In the genomic region with DNA sequence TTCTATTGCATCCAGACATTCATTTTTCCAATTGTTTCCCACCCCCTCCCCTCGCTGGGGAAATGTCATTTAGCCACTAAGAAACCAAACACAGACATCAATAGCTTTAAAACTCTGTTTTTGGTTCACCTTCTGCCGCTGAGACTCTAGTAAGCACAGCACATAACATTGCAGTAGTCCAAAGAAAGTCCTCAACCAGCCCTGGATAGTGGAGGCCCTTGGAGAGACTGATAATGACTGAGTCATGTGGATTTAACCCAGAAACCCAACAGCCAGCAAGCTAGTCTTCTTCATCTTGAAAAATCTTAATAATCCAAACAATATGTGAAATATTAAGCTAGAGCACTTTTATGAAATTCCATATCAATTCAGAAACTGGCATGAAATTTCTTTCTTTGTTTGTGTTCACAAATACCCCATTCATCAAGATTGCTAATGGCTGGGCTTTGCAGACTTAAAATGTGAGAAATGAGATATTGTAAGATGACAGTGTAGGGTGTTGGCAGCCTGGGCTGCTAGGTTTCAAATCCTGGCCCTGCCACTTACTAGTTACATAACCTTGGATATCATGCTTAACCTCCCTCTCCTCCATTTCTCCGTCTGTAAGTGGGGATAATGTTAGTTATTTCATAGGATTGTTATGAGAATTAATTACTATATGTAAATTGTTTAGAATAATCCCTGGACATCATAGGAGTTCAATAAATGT, we compare ENCODE assay signal across 20 cellular contexts. TPM values are rescaled to one million over a fixed set of nuclear protein-coding genes. Genes with fewer than 3 reads are reported as not detected.
DNase-seq lines count a peak whose midpoint lies in the region; ATAC-seq and TF ChIP-seq lines count a peak whose summit lies in the region.
"Had no signal": no experiment of that assay in that cellular context is flagged by ENCODE, and none has a peak within 500 bp of the region (broad histone marks: within the 10 kb centered on the region; RNA-seq: fewer than 3 reads in every experiment).

No MANE protein-coding gene starts in this region.

- H3K36me3 Mint-ChIP-seq in effector memory CD8-positive, alpha-beta T cell (ENCODE audit: insufficient read depth): no peaks in the 10 kb centered on the region
- H3K36me3 Mint-ChIP-seq: naive thymus-derived CD4-positive, alpha-beta T cell had no signal

- peak overlapping the region in 2 of 4 donors; percentile 6 to 39 for H3K27ac ChIP-seq in body of pancreas
- H3K27ac ChIP-seq in thoracic aorta: peak overlapping the region; percentile 55 to 63
- no peak overlapping the region for H3K27ac ChIP-seq in dorsolateral prefrontal cortex
- H3K27ac ChIP-seq: C4-2B had no signal

- no peaks in the 10 kb centered on the region for H3K9me3 Mint-ChIP-seq in effector memory CD8-positive, alpha-beta T cell

- H3K4me1 ChIP-seq in body of pancreas (no peaks in the 10 kb centered on the region), thoracic aorta (ENCODE audit: control insufficient read depth in 1 of 2, low read depth in 2 of 2) (peaks cover 37 to 72% of the 10 kb centered on the region in 2 donors)

- no peak for TF ChIP-seq POLR2A in body of pancreas (IDR thresholded peaks at IDR 0.05)

- 33 to 37% methylated on average over 3 of the region's 3 CpGs for WGBS in body of pancreas, 2 donors

- no peaks in the 10 kb centered on the region for H3K4me1 Mint-ChIP-seq in effector memory CD8-positive, alpha-beta T cell (ENCODE audit: low read depth in 2 of 2)
- H3K4me1 Mint-ChIP-seq: naive thymus-derived CD4-positive, alpha-beta T cell had no signal

- DNase-seq in body of pancreas (no peak), left ventricle myocardium superior (no peak), omental fat pad (ENCODE audit: low spot score) (no peak), thoracic aorta (ENCODE audit: low spot score) (no peak), NCI-H1436 treated with DMSO at 0.1 percent for 48 hours (lab: John Stamatoyannopoulos, UW) (no peak), AML-193 (lab: John Stamatoyannopoulos, UW) (no peak), dorsolateral prefrontal cortex (no peak)
- no peak for DNase-seq in effector memory CD8-positive, alpha-beta T cell
- DNase-seq: activated CD4-positive, alpha-beta T cell treated with anti-CD3 and anti-CD28 coated beads, Interleukin-2, amount 50 U/mL, for 4 hours; activated CD8-positive, alpha-beta memory T cell treated with anti-CD3 and anti-CD28 coated beads, Interleukin-2, amount 50 U/mL, for 48 hours; activated effector memory CD4-positive, alpha-beta T cell treated with Interleukin-2 at 50 U/mL for 16 hours; cortex of kidney; hippocampal formation; naive thymus-derived CD4-positive, alpha-beta T cell; NCI-H187; stimulated activated CD4-positive, alpha-beta T cell treated with anti-CD3 and anti-CD28 coated beads, Interleukin-4, amount 100 ng/mL, for 1 hour; stimulated activated naive CD4-positive, alpha-beta T cell had no signal

- H3K27me3 Mint-ChIP-seq in effector memory CD8-positive, alpha-beta T cell: peaks cover 29 to 31% of the 10 kb centered on the region in 2 donors

- H3K27me3 ChIP-seq in body of pancreas (no peaks in the 10 kb centered on the region), thoracic aorta (replicated peaks; ENCODE audit: insufficient read depth) (no peaks in the 10 kb centered on the region), dorsolateral prefrontal cortex (no peaks in the 10 kb centered on the region)

- intact Hi-C loops in body of pancreas (cut with DNase I) (no loop called here), left ventricle myocardium superior (cut with micrococcal nuclease) (no loop called here), dorsolateral prefrontal cortex (cut with DNase I) (no loop called here)

- H3K4me3 ChIP-seq in body of pancreas (no peak overlapping the region), thoracic aorta (no peak overlapping the region), dorsolateral prefrontal cortex (no peak overlapping the region)
- H3K4me3 ChIP-seq: smooth muscle cell had no signal

- no peak overlapping the region for H3K27ac Mint-ChIP-seq in effector memory CD8-positive, alpha-beta T cell
- H3K27ac Mint-ChIP-seq: naive thymus-derived CD4-positive, alpha-beta T cell had no signal

- no peaks in the 10 kb centered on the region for H3K9me3 ChIP-seq in body of pancreas
- no peaks in the 10 kb centered on the region for H3K9me3 ChIP-seq in thoracic aorta

- ATAC-seq in body of pancreas (peak; percentile 50), left ventricle myocardium superior (peak; percentile 94), omental fat pad (ENCODE audit: low FRiP score) (peak; percentile 62), thoracic aorta (ENCODE audit: insufficient number of reproducible peaks, low FRiP score, low read depth) (no peak)
- no peak for ATAC-seq in effector memory CD8-positive, alpha-beta T cell (replicated peaks)

- no peaks in the 10 kb centered on the region for H3K36me3 ChIP-seq in body of pancreas (replicated peaks in 1 of 2; ENCODE audit: insufficient read depth in 1 of 2, low read depth in 2 of 2)
- H3K36me3 ChIP-seq in thoracic aorta: no peaks in the 10 kb centered on the region

- TF ChIP-seq CTCF in body of pancreas (IDR thresholded peaks at IDR 0.05) (no peak), omental fat pad (IDR thresholded peaks at IDR 0.05) (no peak), thoracic aorta (IDR thresholded peaks at IDR 0.05) (no peak), dorsolateral prefrontal cortex (IDR thresholded peaks at IDR 0.05 in 54 of 56, conservative IDR thresholded peaks at IDR 0.05 in 2 of 56; ENCODE audit: low read depth in 1 of 56, partially characterized antibody in 56 of 56) (no peak)

- H3K4me3 Mint-ChIP-seq in effector memory CD8-positive, alpha-beta T cell: no peak overlapping the region
- H3K4me3 Mint-ChIP-seq: naive thymus-derived CD4-positive, alpha-beta T cell had no signal

RNA-seq across cellular contexts. Expression of gene RERG, which starts 40.1 kb away (rescaled TPM):
- total RNA-seq in body of pancreas (10 to 100 TPM; 10.9 to 13.8 TPM), left ventricle myocardium superior (3.8 TPM), omental fat pad (10 to 100 TPM in 3 of 4 donors, 1 to 10 TPM in 1; 9.6 to 84.4 (median 36.4) TPM), thoracic aorta (100 to 1,000 TPM in 1 of 2 donors, 10 to 100 TPM in 1; 92.3 to 120 TPM), dorsolateral prefrontal cortex (10 to 100 TPM in 99 of 120 experiments, 1 to 10 TPM in 21; 4.5 to 31.5 (median 13.9) TPM)
- total RNA-seq: endothelial cell of umbilical vein had no signal

Comparison
In these comparisons a context has a peak if more than half of its experiments do, and no peak if none do; other contexts are left out.
1. ATAC-seq: peak in body of pancreas (single experiment), left ventricle myocardium superior (single experiment) and omental fat pad (single experiment); none in thoracic aorta (single experiment) and effector memory CD8-positive, alpha-beta T cell (single experiment).
2. H3K27ac ChIP-seq: peak in thoracic aorta (2 of 2); none in dorsolateral prefrontal cortex (0 of 59).